In genomic region chr20:49552007-49552406, GRCh38 we compare ENCODE assay signal across 12 cellular contexts. TPM values are rescaled to one million over a fixed set of nuclear protein-coding genes. Genes with fewer than 3 reads are reported as not detected.
DNase-seq lines count a peak whose midpoint lies in the region; ATAC-seq and TF ChIP-seq lines count a peak whose summit lies in the region.
"Had no signal": no experiment of that assay in that cellular context is flagged by ENCODE, and none has a peak within 500 bp of the region (broad histone marks: within the 10 kb centered on the region; RNA-seq: fewer than 3 reads in every experiment).

No MANE protein-coding gene starts in this region.

- H3K79me2 ChIP-seq in osteoblast (ENCODE audit: insufficient read depth, low read length): no peaks in the 10 kb centered on the region

- TF ChIP-seq CTCF in brain microvascular endothelial cell (IDR thresholded peaks at IDR 0.05; ENCODE audit: low read depth, low read length, missing control alignments) (no peak), left ventricle myocardium inferior (IDR thresholded peaks at IDR 0.05; ENCODE audit: borderline replicate concordance) (no peak), osteoblast (IDR thresholded peaks at IDR 0.05; ENCODE audit: extremely low read depth, low read depth, low read length) (no peak), transverse colon (IDR thresholded peaks at IDR 0.05) (no peak), GM13977 (IDR thresholded peaks at IDR 0.05; ENCODE audit: extremely low read depth, insufficient read depth, missing control alignments) (no peak)

- H3K9me3 ChIP-seq in left ventricle myocardium inferior (replicated peaks) (no peaks in the 10 kb centered on the region), osteoblast (ENCODE audit: low read depth, low read length) (no peaks in the 10 kb centered on the region), transverse colon (no peaks in the 10 kb centered on the region)
- H3K9me3 ChIP-seq: neutrophil had no signal

- H4K20me1 ChIP-seq in osteoblast (ENCODE audit: insufficient read depth, low read length): no peaks in the 10 kb centered on the region

- 25 to 31% methylated on average over 1 of the region's 1 CpG for WGBS in transverse colon (ENCODE audit: low coverage in 1 of 2), 2 donors

- H3K36me3 ChIP-seq in brain microvascular endothelial cell (replicated peaks) (peaks cover 4% of the 10 kb centered on the region), left ventricle myocardium inferior (peaks cover 5% of the 10 kb centered on the region), osteoblast (ENCODE audit: insufficient read depth, low read length) (no peaks in the 10 kb centered on the region), transverse colon (no peaks in the 10 kb centered on the region)
- H3K36me3 ChIP-seq: neutrophil, WERI-Rb-1 had no signal

- H3K4me3 ChIP-seq in brain microvascular endothelial cell (ENCODE audit: low read depth, low read length) (no peak overlapping the region), left ventricle myocardium inferior (no peak overlapping the region), osteoblast (ENCODE audit: insufficient read depth, low read length) (no peak overlapping the region), transverse colon (no peak overlapping the region)

- TF ChIP-seq EP300 in transverse colon (IDR thresholded peaks at IDR 0.05; ENCODE audit: low read depth): no peak

- intact Hi-C loops in left ventricle myocardium inferior (cut with micrococcal nuclease) (no loop called here), transverse colon (cut with DNase I; ENCODE audit: low total_unique reads) (no loop called here)

- H2AFZ ChIP-seq in osteoblast (ENCODE audit: low read length): peak overlapping the region; percentile 66

- H3K4me1 ChIP-seq in left ventricle myocardium inferior: peaks cover 14% of the 10 kb centered on the region
- H3K4me1 ChIP-seq in osteoblast (ENCODE audit: insufficient read depth, low read length): peaks cover 10% of the 10 kb centered on the region
- peaks cover 0 to 19% (median 9%) of the 10 kb centered on the region in 4 donors for H3K4me1 ChIP-seq in transverse colon

- DNase-seq in brain microvascular endothelial cell: no peak
- no peak for DNase-seq in left ventricle myocardium inferior
- no peak for DNase-seq in osteoblast (ENCODE audit: insufficient read length, low spot score, missing footprints)
- DNase-seq in transverse colon: no peak
- DNase-seq in GM13977 (ENCODE audit: low spot score): no peak
- DNase-seq in A172 (ENCODE audit: low spot score): no peak
- DNase-seq: activated naive CD4-positive, alpha-beta T cell treated with anti-CD3 and anti-CD28 coated beads, Interleukin-2, amount 50 U/mL, for 16 hours; caudate nucleus; CD4-positive, CD25-positive, alpha-beta regulatory T cell; WERI-Rb-1 had no signal

- no peaks in the 10 kb centered on the region for H3K27me3 ChIP-seq in brain microvascular endothelial cell (replicated peaks)
- no peaks in the 10 kb centered on the region for H3K27me3 ChIP-seq in left ventricle myocardium inferior (ENCODE audit: low read depth)
- peaks cover 11% of the 10 kb centered on the region for H3K27me3 ChIP-seq in osteoblast (ENCODE audit: insufficient read depth, low read length)
- peaks cover 17% of the 10 kb centered on the region for H3K27me3 ChIP-seq in transverse colon

- ATAC-seq in HG03432 (IDR thresholded peaks at IDR 0.05; ENCODE audit: unreplicated experiment): no peak

- H3K27ac ChIP-seq in brain microvascular endothelial cell (peak overlapping the region; percentile 1), left ventricle myocardium inferior (replicated peaks) (peak overlapping the region; percentile 57), osteoblast (ENCODE audit: low read depth, low read length) (peak overlapping the region; percentile 9), transverse colon (peak overlapping the region; percentile 1 to 67 (median 48))
- H3K27ac ChIP-seq: neutrophil, WERI-Rb-1 had no signal

- no peak overlapping the region for H3K4me2 ChIP-seq in osteoblast (ENCODE audit: insufficient read depth, low read length)

- no peak for TF ChIP-seq POLR2A in transverse colon (IDR thresholded peaks at IDR 0.05)

- in situ Hi-C loops in brain microvascular endothelial cell (cut with HindIII; ENCODE audit: low pct_ligation_motif_present, low sequenced_read_pairs) (no loop called here), transverse colon (cut with MboI; ENCODE audit: low pct_ligation_motif_present in 1 of 4, low pct_unique_long_range_greater_than_20kb in 1 of 4, low sequenced_read_pairs in 3 of 4) (no loop called here), GM13977 (cut with MboI; ENCODE audit: low pct_unique_long_range_greater_than_20kb, low sequenced_read_pairs, unreplicated experiment) (no loop called here)

RNA-seq across cellular contexts. Expression of gene PTGIS, which starts 15.9 kb away (rescaled TPM):
- total RNA-seq in left ventricle myocardium inferior (26.3 TPM), osteoblast (33.6 and 89.8 TPM in 2 replicates), transverse colon (10 to 100 TPM in 3 of 4 donors, 1 to 10 TPM in 1; 9.4 to 22.3 (median 15.6) TPM)
- total RNA-seq in A172 (2014; rRNA removed; shearing (Covaris generic)): 0.07 and 0.14 TPM in 2 replicates
- total RNA-seq: CD4-positive, CD25-positive, alpha-beta regulatory T cell had no signal

Comparison
In these comparisons a context has a peak if more than half of its experiments do, and no peak if none do; other contexts are left out.
1. H3K27ac ChIP-seq: peak in every context shown above with its lines; median percentile 57 in left ventricle myocardium inferior; 48 in transverse colon; 9 in osteoblast; 1 in brain microvascular endothelial cell.